8 cellular contexts compared by ENCODE assay signal in genomic region chrX:154751121-154751668, GRCh38. TPM values are rescaled to one million over a fixed set of nuclear protein-coding genes. Genes with fewer than 3 reads are reported as not detected.
DNase-seq lines count a peak whose midpoint lies in the region; ATAC-seq and TF ChIP-seq lines count a peak whose summit lies in the region.

No MANE protein-coding gene starts in this region.

- H3K4me1 ChIP-seq in HUES6 (ENCODE audit: control insufficient read depth, insufficient read depth, low read length) (peaks cover 4% of the 10 kb centered on the region; the same call in 1 of the 2 replicates), lung (ENCODE audit: control insufficient read depth in 2 of 2, insufficient read depth in 2 of 2, low read length in 2 of 2) (peaks cover 0 to 1% of the 10 kb centered on the region in 2 donors)

- peaks cover 13% of the 10 kb centered on the region; the same call in 1 of the 2 replicates for H3K9me3 ChIP-seq in HUES6 (ENCODE audit: control insufficient read depth, insufficient read depth, low read depth, low read length)
- H3K9me3 ChIP-seq in lung (ENCODE audit: control insufficient read depth in 2 of 2, insufficient read depth in 1 of 2, low read length in 1 of 2): no peaks in the 10 kb centered on the region

- no peak for TF ChIP-seq CTCF in lung (IDR thresholded peaks at IDR 0.05; ENCODE audit: control extremely low read depth, extremely low read depth)

- H3K4me1 Mint-ChIP-seq in activated naive CD4-positive, alpha-beta T cell treated with anti-CD3 and anti-CD28 coated beads, Interleukin-2, amount 50 U/mL, for 24 hours: peaks cover 15% of the 10 kb centered on the region

- H3K36me3 ChIP-seq in HUES6 (ENCODE audit: control insufficient read depth, insufficient read depth, low read length) (no peaks in the 10 kb centered on the region), lung (ENCODE audit: control insufficient read depth in 2 of 2, insufficient read depth in 2 of 2, low read length in 2 of 2) (no peaks in the 10 kb centered on the region)

- WGBS in lung, 2 donors: 4 to 34% methylated on average over 4 to 37 of the region's 37 CpGs

- DNase-seq in lung (ENCODE audit: low spot score) (no peak), Ammon's horn (ENCODE audit: low spot score) (no peak), SW 1271 (lab: John Stamatoyannopoulos, UW) (no peak), GDM1 (lab: John Stamatoyannopoulos, UW) (no peak), NCI-H1436 (lab: John Stamatoyannopoulos, UW) (no peak)

- ATAC-seq in GM19023 (IDR thresholded peaks at IDR 0.05; ENCODE audit: unreplicated experiment): peak; percentile 10
- no peak for ATAC-seq in lung (ENCODE audit: insufficient read depth, low FRiP score)

- peak overlapping the region; percentile 75 for H3K4me3 Mint-ChIP-seq in activated naive CD4-positive, alpha-beta T cell treated with anti-CD3 and anti-CD28 coated beads, Interleukin-2, amount 50 U/mL, for 24 hours

- peak overlapping the region; percentile 20 for H3K27ac Mint-ChIP-seq in activated naive CD4-positive, alpha-beta T cell treated with anti-CD3 and anti-CD28 coated beads, Interleukin-2, amount 50 U/mL, for 24 hours

- no peaks in the 10 kb centered on the region for H3K27me3 Mint-ChIP-seq in activated naive CD4-positive, alpha-beta T cell treated with anti-CD3 and anti-CD28 coated beads, Interleukin-2, amount 50 U/mL, for 24 hours

- no peak overlapping the region for H3K9ac ChIP-seq in HUES6 (ENCODE audit: low read length)

- H3K27ac ChIP-seq in HUES6 (ENCODE audit: low read depth, low read length) (no peak overlapping the region), lung (ENCODE audit: low read depth in 1 of 2, low read length in 1 of 2) (peak overlapping the region; percentile 68 to 93)

- no peaks in the 10 kb centered on the region for H3K9me3 Mint-ChIP-seq in activated naive CD4-positive, alpha-beta T cell treated with anti-CD3 and anti-CD28 coated beads, Interleukin-2, amount 50 U/mL, for 24 hours

- H3K4me3 ChIP-seq in HUES6 (ENCODE audit: low read depth, low read length): peak overlapping the region; percentile 22; the same call in 1 of the 2 replicates
- H3K4me3 ChIP-seq in lung: peak overlapping the region; percentile 54

- H3K27me3 ChIP-seq in HUES6 (ENCODE audit: control insufficient read depth, insufficient read depth, low read length) (peaks cover 48% of the 10 kb centered on the region), lung (ENCODE audit: control insufficient read depth, insufficient read depth) (peaks cover 4% of the 10 kb centered on the region)

- H3K36me3 Mint-ChIP-seq in activated naive CD4-positive, alpha-beta T cell treated with anti-CD3 and anti-CD28 coated beads, Interleukin-2, amount 50 U/mL, for 24 hours: no peaks in the 10 kb centered on the region

RNA-seq across cellular contexts. Expression of gene GAB3, which starts 0.3 kb away (rescaled TPM):
- 10 to 100 TPM; 12.2 to 12.8 TPM for total RNA-seq in lung
- 1 to 10 TPM; 4.4 to 8.2 TPM for polyA plus RNA-seq in lung

RNA-seq across cellular contexts. Expression of gene DKC1, which starts 11.5 kb away (rescaled TPM):
- total RNA-seq in lung: 10 to 100 TPM; 32.3 to 34.1 TPM
- polyA plus RNA-seq in lung: 10 to 100 TPM; 24.5 to 39.6 TPM

RNA-seq across cellular contexts. Expression of gene MPP1, which starts 54.1 kb away (rescaled TPM):
- total RNA-seq in lung: 10 to 100 TPM; 51.5 to 61.4 TPM
- 100 to 1,000 TPM in 1 of 2 donors, 10 to 100 TPM in 1; 18.6 to 132 TPM for polyA plus RNA-seq in lung
